In the genomic region with DNA sequence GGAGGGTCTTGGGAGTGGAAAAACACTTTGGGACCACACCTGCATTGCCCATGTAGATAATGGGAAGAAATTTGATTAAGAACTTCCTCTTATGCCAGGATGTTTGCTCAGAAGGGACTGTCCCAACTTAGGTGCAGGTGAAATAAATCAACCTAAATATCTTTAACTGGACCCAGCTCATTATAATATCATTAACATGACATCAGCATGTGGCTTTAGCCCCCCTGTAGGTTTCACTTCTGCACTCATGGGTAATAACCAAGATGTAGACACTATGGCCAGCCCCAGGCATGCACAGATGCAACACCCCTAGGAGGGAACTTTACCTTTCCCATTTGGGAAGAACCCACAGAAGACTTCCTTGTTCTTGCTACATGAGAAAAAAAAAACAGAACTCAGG, we compare ENCODE assay signal across 13 cellular contexts.
"Had no signal": no experiment of that assay in that cellular context is flagged by ENCODE, and none has a peak within 500 bp of the region (broad histone marks: within the 10 kb centered on the region; RNA-seq: fewer than 3 reads in every experiment).

No MANE protein-coding gene starts in this region.

- H3K27ac ChIP-seq: hepatocyte had no signal

- H3K36me3 Mint-ChIP-seq: activated CD4-positive, alpha-beta memory T cell treated with anti-CD3 and anti-CD28 coated beads for 36 hours; activated naive CD8-positive, alpha-beta T cell treated with anti-CD3 and anti-CD28 coated beads for 36 hours had no signal

- H3K27me3 ChIP-seq: hepatocyte had no signal

- H3K27ac Mint-ChIP-seq: activated CD4-positive, alpha-beta memory T cell treated with anti-CD3 and anti-CD28 coated beads for 36 hours; activated naive CD8-positive, alpha-beta T cell treated with anti-CD3 and anti-CD28 coated beads for 36 hours; dendritic cell treated with granulocyte-macrophage colony-stimulating factor and Interleukin-4, amounts not matched to agents 40 ng/mL and 50 ng/mL, for 4 days; stimulated activated naive CD8-positive, alpha-beta T cell treated with anti-CD3 and anti-CD28 coated beads, Interleukin-15, amount 100 ng/mL, for 72 hours had no signal

- H3K4me3 Mint-ChIP-seq: activated CD4-positive, alpha-beta memory T cell treated with anti-CD3 and anti-CD28 coated beads for 36 hours; activated naive CD8-positive, alpha-beta T cell treated with anti-CD3 and anti-CD28 coated beads for 36 hours; dendritic cell treated with granulocyte-macrophage colony-stimulating factor and Interleukin-4, amounts not matched to agents 40 ng/mL and 50 ng/mL, for 4 days; neural crest cell; stimulated activated naive CD8-positive, alpha-beta T cell treated with anti-CD3 and anti-CD28 coated beads, Interleukin-15, amount 100 ng/mL, for 72 hours had no signal

- DNase-seq: activated CD4-positive, alpha-beta memory T cell treated with anti-CD3 and anti-CD28 coated beads for 36 hours; activated gamma-delta T cell; activated naive CD8-positive, alpha-beta T cell treated with anti-CD3 and anti-CD28 coated beads for 36 hours; activated T-cell treated with anti-CD3 and anti-CD28 coated beads, Interleukin-2, amount 50 U/mL, for 48 hours; cerebellar nuclear complex; erythroblast; stimulated activated CD4-positive, alpha-beta T cell treated with anti-CD3 and anti-CD28 coated beads, Interleukin-4, amount 100 ng/mL, for 1 hour; stimulated activated CD8-positive, alpha-beta memory T cell treated with anti-CD3 and anti-CD28 coated beads, Interleukin-4, amount 100 ng/mL, for 48 hours; stimulated activated naive CD8-positive, alpha-beta T cell treated with anti-CD3 and anti-CD28 coated beads, Interleukin-15, amount 100 ng/mL, for 72 hours had no signal

- H3K9me3 Mint-ChIP-seq: activated CD4-positive, alpha-beta memory T cell treated with anti-CD3 and anti-CD28 coated beads for 36 hours; activated naive CD8-positive, alpha-beta T cell treated with anti-CD3 and anti-CD28 coated beads for 36 hours had no signal

- ATAC-seq: activated CD4-positive, CD25-positive, alpha-beta regulatory T cell treated with anti-CD3 and anti-CD28 coated beads, Interleukin-2, amount 50 U/mL, for 24 hours; stimulated activated naive CD8-positive, alpha-beta T cell treated with anti-CD3 and anti-CD28 coated beads, Interleukin-15, amount 100 ng/mL, for 72 hours had no signal

- H3K4me3 ChIP-seq: hepatocyte had no signal

- H3K27me3 Mint-ChIP-seq: activated CD4-positive, alpha-beta memory T cell treated with anti-CD3 and anti-CD28 coated beads for 36 hours; activated naive CD8-positive, alpha-beta T cell treated with anti-CD3 and anti-CD28 coated beads for 36 hours; dendritic cell treated with granulocyte-macrophage colony-stimulating factor and Interleukin-4, amounts not matched to agents 40 ng/mL and 50 ng/mL, for 4 days; stimulated activated naive CD8-positive, alpha-beta T cell treated with anti-CD3 and anti-CD28 coated beads, Interleukin-15, amount 100 ng/mL, for 72 hours had no signal

- H3K4me1 Mint-ChIP-seq: activated naive CD8-positive, alpha-beta T cell treated with anti-CD3 and anti-CD28 coated beads for 36 hours; stimulated activated naive CD8-positive, alpha-beta T cell treated with anti-CD3 and anti-CD28 coated beads, Interleukin-15, amount 100 ng/mL, for 72 hours had no signal
